ENCODE assay signal across 1 cellular context in the genomic region with DNA sequence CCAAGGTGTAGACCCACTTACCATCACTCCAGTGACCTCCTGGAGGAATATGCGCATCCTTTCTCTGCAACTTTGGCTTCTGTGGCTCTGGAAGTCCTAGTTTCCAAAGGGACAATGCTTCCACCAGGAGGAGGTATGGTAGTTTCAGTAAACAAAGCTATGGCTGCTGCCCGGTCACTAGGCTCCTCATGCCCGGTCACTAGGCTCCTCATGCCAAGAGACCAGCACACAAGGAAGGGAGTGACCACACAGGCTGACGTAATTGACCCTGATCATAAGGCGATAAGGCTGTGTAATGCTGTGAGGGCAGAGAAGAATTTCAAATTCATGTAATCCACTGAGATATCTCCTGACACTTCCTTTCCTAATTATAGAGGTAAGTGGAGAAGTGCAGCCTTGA.
TF ChIP-seq lines count a peak whose summit lies in the region.

No MANE protein-coding gene starts in this region.

TF ChIP-seq in K562, 482 proteins besides CTCF, POLR2A, EP300 and RAD21 (continued from another document):
- TF ChIP-seq ZNF592 (IDR thresholded peaks at IDR 0.05), result peak; percentile 63
- no peak for TF ChIP-seq CLOCK (CRISPR knock-in tag; IDR thresholded peaks at IDR 0.05; ENCODE audit: borderline replicate concordance)
- TF ChIP-seq JUN (IDR thresholded peaks at IDR 0.05; ENCODE audit: borderline replicate concordance, low read depth, low read length), result 0 out of 2 replicates have a peak, but pooled peaks have one; percentile 52
- TF ChIP-seq JUN (CRISPR knock-in tag; IDR thresholded peaks at IDR 0.05; ENCODE audit: borderline replicate concordance), result no peak
- peak; percentile 55 for TF ChIP-seq DEAF1 (CRISPR knock-in tag; IDR thresholded peaks at IDR 0.05)
- peak; percentile 75 for TF ChIP-seq ATF3 (IDR thresholded peaks at IDR 0.05)
- TF ChIP-seq ATF3 (CRISPR knock-in tag; conservative IDR thresholded peaks at IDR 0.05), result no peak
- TF ChIP-seq HDAC8 (tag; IDR thresholded peaks at IDR 0.05), result no peak
- peak; percentile 31 for TF ChIP-seq ARID1B (IDR thresholded peaks at IDR 0.05)
- TF ChIP-seq POLR2B (IDR thresholded peaks at IDR 0.05; ENCODE audit: low read depth, partially characterized antibody), result no peak
- 0 out of 2 replicates have a peak, but pooled peaks have one; percentile 19 for TF ChIP-seq SMC3 (conservative IDR thresholded peaks at IDR 0.05; ENCODE audit: insufficient read depth, low read depth, low read length)
- TF ChIP-seq RNF2 (IDR thresholded peaks at IDR 0.05), result no peak
- no peak for TF ChIP-seq RFX5 (IDR thresholded peaks at IDR 0.05; ENCODE audit: low read depth, low read length)
- no peak for TF ChIP-seq HINFP (tag; conservative IDR thresholded peaks at IDR 0.05; ENCODE audit: low read depth)
- peak; percentile 79 for TF ChIP-seq JUND (IDR thresholded peaks at IDR 0.05; ENCODE audit: borderline replicate concordance, low read depth, low read length)
- TF ChIP-seq JUND (tag; IDR thresholded peaks at IDR 0.05; ENCODE audit: borderline replicate concordance, low read depth, low read length), result peak; percentile 61; the same call in 1 of the 3 replicates
- 0 out of 2 replicates have a peak, but pooled peaks have one; percentile 41 for TF ChIP-seq ZNF175 (CRISPR knock-in tag; IDR thresholded peaks at IDR 0.05; ENCODE audit: low read depth)
- no peak for TF ChIP-seq OTX1 (CRISPR knock-in tag; IDR thresholded peaks at IDR 0.05)
- TF ChIP-seq CTBP1 (IDR thresholded peaks at IDR 0.05; ENCODE audit: borderline replicate concordance), result peak; percentile 52
- TF ChIP-seq CREM (IDR thresholded peaks at IDR 0.05; ENCODE audit: low read depth), result peak; percentile 50; the same call in 1 of the 2 replicates
- peak; percentile 78 for TF ChIP-seq ATF7 (IDR thresholded peaks at IDR 0.05)
- TF ChIP-seq, protein P1, sequence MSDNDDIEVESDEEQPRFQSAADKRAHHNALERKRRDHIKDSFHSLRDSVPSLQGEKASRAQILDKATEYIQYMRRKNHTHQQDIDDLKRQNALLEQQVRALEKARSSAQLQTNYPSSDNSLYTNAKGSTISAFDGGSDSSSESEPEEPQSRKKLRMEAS (CRISPR knock-in tag; IDR thresholded peaks at IDR 0.05), result 0 out of 2 replicates have a peak, but pooled peaks have one; percentile 35
- 0 out of 2 replicates have a peak, but pooled peaks have one; percentile 32 for TF ChIP-seq GATA2 (CRISPR knock-in tag; IDR thresholded peaks at IDR 0.05)
- no peak for TF ChIP-seq HMGN3 (IDR thresholded peaks at IDR 0.05; ENCODE audit: borderline replicate concordance, extremely low read depth, insufficient read length, low read depth, low read length)
- no peak for TF ChIP-seq THRAP3 (IDR thresholded peaks at IDR 0.05; ENCODE audit: borderline replicate concordance)
- 0 out of 2 replicates have a peak, but pooled peaks have one; percentile 23 for TF ChIP-seq KLF6 (CRISPR knock-in tag; IDR thresholded peaks at IDR 0.05; ENCODE audit: borderline replicate concordance)
- TF ChIP-seq, protein P2, sequence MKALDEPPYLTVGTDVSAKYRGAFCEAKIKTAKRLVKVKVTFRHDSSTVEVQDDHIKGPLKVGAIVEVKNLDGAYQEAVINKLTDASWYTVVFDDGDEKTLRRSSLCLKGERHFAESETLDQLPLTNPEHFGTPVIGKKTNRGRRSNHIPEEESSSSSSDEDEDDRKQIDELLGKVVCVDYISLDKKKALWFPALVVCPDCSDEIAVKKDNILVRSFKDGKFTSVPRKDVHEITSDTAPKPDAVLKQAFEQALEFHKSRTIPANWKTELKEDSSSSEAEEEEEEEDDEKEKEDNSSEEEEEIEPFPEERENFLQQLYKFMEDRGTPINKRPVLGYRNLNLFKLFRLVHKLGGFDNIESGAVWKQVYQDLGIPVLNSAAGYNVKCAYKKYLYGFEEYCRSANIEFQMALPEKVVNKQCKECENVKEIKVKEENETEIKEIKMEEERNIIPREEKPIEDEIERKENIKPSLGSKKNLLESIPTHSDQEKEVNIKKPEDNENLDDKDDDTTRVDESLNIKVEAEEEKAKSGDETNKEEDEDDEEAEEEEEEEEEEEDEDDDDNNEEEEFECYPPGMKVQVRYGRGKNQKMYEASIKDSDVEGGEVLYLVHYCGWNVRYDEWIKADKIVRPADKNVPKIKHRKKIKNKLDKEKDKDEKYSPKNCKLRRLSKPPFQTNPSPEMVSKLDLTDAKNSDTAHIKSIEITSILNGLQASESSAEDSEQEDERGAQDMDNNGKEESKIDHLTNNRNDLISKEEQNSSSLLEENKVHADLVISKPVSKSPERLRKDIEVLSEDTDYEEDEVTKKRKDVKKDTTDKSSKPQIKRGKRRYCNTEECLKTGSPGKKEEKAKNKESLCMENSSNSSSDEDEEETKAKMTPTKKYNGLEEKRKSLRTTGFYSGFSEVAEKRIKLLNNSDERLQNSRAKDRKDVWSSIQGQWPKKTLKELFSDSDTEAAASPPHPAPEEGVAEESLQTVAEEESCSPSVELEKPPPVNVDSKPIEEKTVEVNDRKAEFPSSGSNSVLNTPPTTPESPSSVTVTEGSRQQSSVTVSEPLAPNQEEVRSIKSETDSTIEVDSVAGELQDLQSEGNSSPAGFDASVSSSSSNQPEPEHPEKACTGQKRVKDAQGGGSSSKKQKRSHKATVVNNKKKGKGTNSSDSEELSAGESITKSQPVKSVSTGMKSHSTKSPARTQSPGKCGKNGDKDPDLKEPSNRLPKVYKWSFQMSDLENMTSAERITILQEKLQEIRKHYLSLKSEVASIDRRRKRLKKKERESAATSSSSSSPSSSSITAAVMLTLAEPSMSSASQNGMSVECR (CRISPR knock-in tag; IDR thresholded peaks at IDR 0.05), result 0 out of 2 replicates have a peak, but pooled peaks have one; percentile 21
- TF ChIP-seq, protein P3, sequence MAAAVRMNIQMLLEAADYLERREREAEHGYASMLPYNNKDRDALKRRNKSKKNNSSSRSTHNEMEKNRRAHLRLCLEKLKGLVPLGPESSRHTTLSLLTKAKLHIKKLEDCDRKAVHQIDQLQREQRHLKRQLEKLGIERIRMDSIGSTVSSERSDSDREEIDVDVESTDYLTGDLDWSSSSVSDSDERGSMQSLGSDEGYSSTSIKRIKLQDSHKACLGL (CRISPR knock-in tag; IDR thresholded peaks at IDR 0.05; ENCODE audit: borderline replicate concordance, poor library complexity, severe bottlenecking), result no peak
- TF ChIP-seq ETS2 (tag; IDR thresholded peaks at IDR 0.05; ENCODE audit: borderline replicate concordance, poor library complexity, severe bottlenecking), result no peak
- TF ChIP-seq CEBPG (CRISPR knock-in tag; IDR thresholded peaks at IDR 0.05), result peak; percentile 57; the same call in 1 of the 2 replicates
- TF ChIP-seq CEBPG (tag; conservative IDR thresholded peaks at IDR 0.05 in 1 of 2, IDR thresholded peaks at IDR 0.05 in 1 of 2), result no peak
